In the genomic region with DNA sequence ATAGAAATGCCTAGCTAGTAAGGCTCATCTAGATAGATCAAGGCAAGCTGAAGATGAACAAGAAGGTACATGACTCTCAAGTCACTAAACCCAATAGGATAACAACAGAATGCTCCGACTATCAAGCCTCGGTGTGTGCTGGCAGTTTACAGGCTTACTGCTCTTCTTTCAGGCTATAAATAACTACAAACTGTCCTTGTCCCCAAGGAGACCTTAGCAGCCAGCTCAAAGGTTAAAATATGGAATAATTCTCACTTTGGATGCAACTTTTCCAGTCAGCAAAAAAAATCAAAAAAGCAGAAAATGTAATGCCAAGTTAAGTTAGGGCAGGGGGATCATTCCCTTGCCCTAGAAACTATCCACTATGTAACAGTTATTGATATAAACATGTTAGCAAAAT, we compare ENCODE assay signal across 16 cellular contexts. TPM values are rescaled to one million over a fixed set of nuclear protein-coding genes. Genes with fewer than 3 reads are reported as not detected.
DNase-seq lines count a peak whose midpoint lies in the region; ATAC-seq and TF ChIP-seq lines count a peak whose summit lies in the region.
"Had no signal": no experiment of that assay in that cellular context is flagged by ENCODE, and none has a peak within 500 bp of the region (broad histone marks: within the 10 kb centered on the region; RNA-seq: fewer than 3 reads in every experiment).

No MANE protein-coding gene starts in this region.

- 0 to 48% methylated on average over 2 of the region's 2 CpGs for WGBS in gastroesophageal sphincter (ENCODE audit: low coverage in 1 of 2), 2 donors
- 76% methylated on average over 2 of the region's 2 CpGs; no CpG with 5 or more reads in 1 of the 2 donors for WGBS in transverse colon (ENCODE audit: low coverage in 1 of 2), 2 donors

- H3K27me3 ChIP-seq in adipocyte (replicated peaks; ENCODE audit: control insufficient read depth, insufficient read depth, low read length) (no peaks in the 10 kb centered on the region), gastroesophageal sphincter (no peaks in the 10 kb centered on the region), muscle layer of duodenum (ENCODE audit: low read depth, low read length) (no peaks in the 10 kb centered on the region), transverse colon (no peaks in the 10 kb centered on the region), Peyer's patch (no peaks in the 10 kb centered on the region)
- H3K27me3 ChIP-seq: BLaER1 had no signal

- DNase-seq in adipocyte (ENCODE audit: low read depth) (no peak), transverse colon (no peak), NCI-H1417 (lab: John Stamatoyannopoulos, UW) (no peak), Peyer's patch (no peak), NCI-H345 treated with DMSO at 0.1 percent for 48 hours (lab: John Stamatoyannopoulos, UW; ENCODE audit: unreplicated experiment) (no peak)
- DNase-seq: activated CD4-positive, CD25-positive, alpha-beta regulatory T cell; activated naive CD4-positive, alpha-beta T cell treated with anti-CD3 and anti-CD28 coated beads, Interleukin-2, amount 50 U/mL, for 16 hours; cortex of kidney; NCI-H1694 treated with DMSO at 0.1 percent for 48 hours; NCI-H526 treated with DMSO at 0.1 percent for 48 hours; T-cell had no signal

- peak overlapping the region; percentile 70 to 91 (median 84) for H3K27ac ChIP-seq in gastroesophageal sphincter
- peak overlapping the region; percentile 42 for H3K27ac ChIP-seq in muscle layer of duodenum (ENCODE audit: low read length)
- peak overlapping the region; percentile 49 to 84 (median 61) for H3K27ac ChIP-seq in transverse colon
- peak overlapping the region in 1 of 4 donors; percentile 6 for H3K27ac ChIP-seq in Peyer's patch
- H3K27ac ChIP-seq: BLaER1 had no signal

- H3K4me1 ChIP-seq in adipocyte (ENCODE audit: control insufficient read depth, insufficient read depth, low read length) (peaks cover 85% of the 10 kb centered on the region), gastroesophageal sphincter (peaks cover 40 to 100% (median 43%) of the 10 kb centered on the region in 3 donors), muscle layer of duodenum (ENCODE audit: control insufficient read depth in 1 of 2, insufficient read depth in 2 of 2, low read length in 2 of 2) (peaks cover 21 to 70% of the 10 kb centered on the region in 2 donors), transverse colon (peaks cover 7 to 85% (median 31%) of the 10 kb centered on the region in 4 donors), Peyer's patch (peaks cover 0 to 22% (median 3%) of the 10 kb centered on the region in 4 donors)

- ATAC-seq in gastroesophageal sphincter (no peak), GM19452 (IDR thresholded peaks at IDR 0.05; ENCODE audit: unreplicated experiment) (no peak)
- ATAC-seq: T-cell had no signal

- intact Hi-C loops in transverse colon (cut with DNase I; ENCODE audit: low total_unique reads) = loop anchor here (10.0 kb wide), 1 partner anchor 58 kb away; a partner anchor contains a TSS

- H3K36me3 ChIP-seq in adipocyte (ENCODE audit: control insufficient read depth, insufficient read depth, low read length, severe bottlenecking) (no peaks in the 10 kb centered on the region), gastroesophageal sphincter (no peaks in the 10 kb centered on the region), muscle layer of duodenum (ENCODE audit: control insufficient read depth in 1 of 2, insufficient read depth in 2 of 2, low read length in 2 of 2) (peaks cover 0 to 4% of the 10 kb centered on the region in 2 donors), transverse colon (peaks cover 0 to 4% (median 0%) of the 10 kb centered on the region in 4 donors), Peyer's patch (no peaks in the 10 kb centered on the region)

- TF ChIP-seq CTCF in gastroesophageal sphincter (IDR thresholded peaks at IDR 0.05) (no peak), transverse colon (IDR thresholded peaks at IDR 0.05) (no peak), Peyer's patch (IDR thresholded peaks at IDR 0.05) (no peak)

- in situ Hi-C loops in transverse colon (cut with MboI; ENCODE audit: low pct_ligation_motif_present in 1 of 4, low pct_unique_long_range_greater_than_20kb in 1 of 4, low sequenced_read_pairs in 3 of 4) = no loop called here

- peak overlapping the region; percentile 19 for H3K4me3 ChIP-seq in adipocyte (ENCODE audit: low read length)
- H3K4me3 ChIP-seq in gastroesophageal sphincter = no peak overlapping the region
- H3K4me3 ChIP-seq in muscle layer of duodenum (ENCODE audit: low read depth in 1 of 2, low read length in 2 of 2) = peak overlapping the region in 1 of 2 donors; percentile 26
- no peak overlapping the region for H3K4me3 ChIP-seq in transverse colon
- H3K4me3 ChIP-seq in Peyer's patch = no peak overlapping the region
- H3K4me3 ChIP-seq: BLaER1 had no signal

- H3K9ac ChIP-seq in adipocyte (ENCODE audit: low read length) = peak overlapping the region; percentile 33
- H3K9ac ChIP-seq: BLaER1 had no signal

- TF ChIP-seq EP300 in gastroesophageal sphincter (IDR thresholded peaks at IDR 0.05) (no peak), transverse colon (IDR thresholded peaks at IDR 0.05; ENCODE audit: low read depth) (no peak)

- H3K9me3 ChIP-seq in adipocyte (ENCODE audit: control insufficient read depth, low read length) (no peaks in the 10 kb centered on the region), gastroesophageal sphincter (no peaks in the 10 kb centered on the region), muscle layer of duodenum (ENCODE audit: control insufficient read depth in 1 of 2, low read length in 2 of 2) (no peaks in the 10 kb centered on the region), transverse colon (no peaks in the 10 kb centered on the region), Peyer's patch (no peaks in the 10 kb centered on the region)
- H3K9me3 ChIP-seq: BLaER1 had no signal

- no peak for TF ChIP-seq POLR2A in gastroesophageal sphincter (IDR thresholded peaks at IDR 0.05)
- no peak for TF ChIP-seq POLR2A in transverse colon (IDR thresholded peaks at IDR 0.05)
- no peak for TF ChIP-seq POLR2A in Peyer's patch (IDR thresholded peaks at IDR 0.05)

RNA-seq across cellular contexts. Expression of a gene that starts 44.6 kb away (rescaled TPM):
- total RNA-seq in gastroesophageal sphincter = 100 to 1,000 TPM; 159 to 268 (median 176) TPM
- total RNA-seq in transverse colon = 100 to 1,000 TPM in 1 of 4 donors, 10 to 100 TPM in 3; 75.6 to 352 (median 95.3) TPM
- 10 to 100 TPM; 72.2 to 81.3 (median 74.7) TPM for total RNA-seq in Peyer's patch

RNA-seq across cellular contexts. Expression of a gene that starts 57.6 kb away (rescaled TPM):
- 10 to 100 TPM; 24.4 to 26.4 (median 25.0) TPM for total RNA-seq in gastroesophageal sphincter
- 1 to 10 TPM in 2 of 4 donors, under 1 TPM in 2; 0.20 to 4.6 (median 2.6) TPM for total RNA-seq in transverse colon
- total RNA-seq in Peyer's patch = 1 to 10 TPM in 1 of 4 donors, under 1 TPM in 2, not detected in 1; 0.83 to 2.1 (median 0.94) TPM
- total RNA-seq: RPMI7951, T-cell had no signal

Comparison
In these comparisons a context has a peak if more than half of its experiments do, and no peak if none do; other contexts are left out.
1. RNA of a gene that starts 57.6 kb away (total RNA-seq): 24.4 to 26.4 TPM in gastroesophageal sphincter; 0.20 to 4.6 TPM in transverse colon and 0.83 to 2.1 TPM in Peyer's patch; every median in the first group is over 4 times any median in the second.